Comparison of ENCODE assay signal across 13 cellular contexts in the genomic region with DNA sequence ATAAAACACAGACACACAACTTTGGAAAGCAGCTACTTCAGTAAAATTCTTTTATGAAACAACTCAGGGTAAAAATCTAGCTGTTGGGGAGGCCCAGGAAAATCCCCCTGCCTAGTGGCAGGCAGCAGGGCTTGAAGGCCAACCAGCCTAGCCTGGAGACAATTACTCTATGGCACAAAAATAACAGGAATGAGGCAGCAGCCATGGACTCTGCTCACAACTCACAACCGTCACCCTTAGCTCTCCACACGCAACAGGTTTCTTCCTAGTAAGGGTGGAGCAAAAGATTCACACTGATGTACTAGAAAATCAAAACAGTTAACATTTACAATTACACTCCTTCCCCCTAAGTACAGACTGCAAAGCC. TPM values are rescaled to one million over a fixed set of nuclear protein-coding genes. Genes with fewer than 3 reads are reported as not detected.
DNase-seq lines count a peak whose midpoint lies in the region; ATAC-seq, FAIRE-seq and TF ChIP-seq lines count a peak whose summit lies in the region.
"Had no signal": no experiment of that assay in that cellular context is flagged by ENCODE, and none has a peak within 500 bp of the region (broad histone marks: within the 10 kb centered on the region; RNA-seq: fewer than 3 reads in every experiment).

No MANE protein-coding gene starts in this region.

- no peaks in the 10 kb centered on the region for H3K27me3 ChIP-seq in breast epithelium
- H3K27me3 ChIP-seq in testis: no peaks in the 10 kb centered on the region

- H3K9me3 Mint-ChIP-seq in activated CD8-positive, alpha-beta memory T cell treated with anti-CD3 and anti-CD28 coated beads, Interleukin-2, amount 10 ng/mL, durations not matched to agents 7 days and 5 days (ENCODE audit: low read depth): no peaks in the 10 kb centered on the region
- no peaks in the 10 kb centered on the region for H3K9me3 Mint-ChIP-seq in mesothelial cell of epicardium

- no peaks in the 10 kb centered on the region for H3K27me3 Mint-ChIP-seq in activated CD8-positive, alpha-beta memory T cell treated with anti-CD3 and anti-CD28 coated beads, Interleukin-2, amount 10 ng/mL, durations not matched to agents 7 days and 5 days
- peaks cover 2% of the 10 kb centered on the region for H3K27me3 Mint-ChIP-seq in mesothelial cell of epicardium (ENCODE audit: low read depth)

- TF ChIP-seq CTCF in breast epithelium (IDR thresholded peaks at IDR 0.05) (no peak), mesothelial cell of epicardium (IDR thresholded peaks at IDR 0.05; ENCODE audit: unreplicated experiment) (no peak), testis (IDR thresholded peaks at IDR 0.05) (no peak)

- H3K4me3 ChIP-seq in breast epithelium (peak overlapping the region in 2 of 3 donors; percentile 36 to 53), testis (no peak overlapping the region)

- CTCF ChIA-PET in activated CD8-positive, alpha-beta memory T cell treated with anti-CD3 and anti-CD28 coated beads, Interleukin-2, amount 10 ng/mL, durations not matched to agents 7 days and 5 days (lab: Charles Lee): interaction anchor here (1.2 to 3.5 kb wide), 5 partner anchors 8 to 130 kb away, joined by 4 to 16 read pairs (median 6); no protein-coding TSS in a partner anchor

- peaks cover 15% of the 10 kb centered on the region for H3K36me3 Mint-ChIP-seq in activated CD8-positive, alpha-beta memory T cell treated with anti-CD3 and anti-CD28 coated beads, Interleukin-2, amount 10 ng/mL, durations not matched to agents 7 days and 5 days
- H3K36me3 Mint-ChIP-seq in mesothelial cell of epicardium: peaks cover 12% of the 10 kb centered on the region

- TF ChIP-seq POLR2A in breast epithelium (IDR thresholded peaks at IDR 0.05): no peak
- TF ChIP-seq POLR2A in testis (IDR thresholded peaks at IDR 0.05): no peak
- no peak for TF ChIP-seq POLR2A in GM12892 (IDR thresholded peaks at IDR 0.05; ENCODE audit: low read depth, low read length)

- H3K4me3 Mint-ChIP-seq in activated CD8-positive, alpha-beta memory T cell treated with anti-CD3 and anti-CD28 coated beads, Interleukin-2, amount 10 ng/mL, durations not matched to agents 7 days and 5 days: no peak overlapping the region
- H3K4me3 Mint-ChIP-seq in mesothelial cell of epicardium: no peak overlapping the region

- intact Hi-C loops in breast epithelium (cut with DNase I; ENCODE audit: low total_unique reads): no loop called here
- intact Hi-C loops in testis (cut with DNase I; ENCODE audit: low total_unique reads): loop anchor here (5.0 kb wide), 1 partner anchor 94 kb away; a partner anchor contains a TSS

- H3K27ac ChIP-seq in breast epithelium (peak overlapping the region; percentile 86 to 87), testis (peak overlapping the region; percentile 53 to 89)
- H3K27ac ChIP-seq: KMS-11 had no signal

- no peak for ATAC-seq in activated CD8-positive, alpha-beta memory T cell treated with anti-CD3 and anti-CD28 coated beads, Interleukin-2, amount 10 ng/mL, durations not matched to agents 7 days and 5 days
- no peak for ATAC-seq in HG03521 (IDR thresholded peaks at IDR 0.05; ENCODE audit: unreplicated experiment)

- H3K4me1 ChIP-seq in breast epithelium (peaks cover 6 to 10% of the 10 kb centered on the region in 2 donors), testis (peaks cover 25% of the 10 kb centered on the region)

- peaks cover 53% of the 10 kb centered on the region for H3K4me1 Mint-ChIP-seq in activated CD8-positive, alpha-beta memory T cell treated with anti-CD3 and anti-CD28 coated beads, Interleukin-2, amount 10 ng/mL, durations not matched to agents 7 days and 5 days
- H3K4me1 Mint-ChIP-seq in mesothelial cell of epicardium: peaks cover 13% of the 10 kb centered on the region

- H3K27ac Mint-ChIP-seq in activated CD8-positive, alpha-beta memory T cell treated with anti-CD3 and anti-CD28 coated beads, Interleukin-2, amount 10 ng/mL, durations not matched to agents 7 days and 5 days: peak overlapping the region; percentile 27
- H3K27ac Mint-ChIP-seq in mesothelial cell of epicardium: peak overlapping the region; percentile 5

- 50 to 68% methylated on average over 2 of the region's 2 CpGs for WGBS in testis, 2 donors

- no peak for FAIRE-seq in GM12892 (lab: Jason Lieb, UNC)
- FAIRE-seq: urothelium cell line had no signal

- no peaks in the 10 kb centered on the region for H3K9me3 ChIP-seq in breast epithelium
- no peaks in the 10 kb centered on the region for H3K9me3 ChIP-seq in testis

- DNase-seq in activated CD8-positive, alpha-beta memory T cell treated with anti-CD3 and anti-CD28 coated beads, Interleukin-2, amount 10 ng/mL, durations not matched to agents 7 days and 5 days: no peak
- DNase-seq in activated CD8-positive, alpha-beta memory T cell treated with anti-CD3 and anti-CD28 coated beads, Interleukin-2, amount 50 U/mL, for 4 hours: no peak
- DNase-seq in breast epithelium (ENCODE audit: low spot score in 2 of 2): no peak
- no peak for DNase-seq in mesothelial cell of epicardium (ENCODE audit: low spot score in 2 of 2, unreplicated experiment in 2 of 2)
- DNase-seq in testis: no peak
- no peak for DNase-seq in COR-L47 (lab: John Stamatoyannopoulos, UW)
- no peak for DNase-seq in GM12892 (ENCODE audit: insufficient read length)
- DNase-seq: activated T-cell treated with anti-CD3 and anti-CD28 coated beads, Interleukin-2, amount 50 U/mL, for 1 hour; effector CD4-positive, alpha-beta T cell; kidney glomerular epithelial cell had no signal

- no peaks in the 10 kb centered on the region for H3K36me3 ChIP-seq in breast epithelium
- H3K36me3 ChIP-seq in testis (ENCODE audit: low read depth, missing control alignments): no peaks in the 10 kb centered on the region

RNA-seq across cellular contexts. Expression of a gene that starts 0.5 kb away (rescaled TPM):
- under 1 TPM; 0.56 to 0.85 TPM for total RNA-seq in activated CD8-positive, alpha-beta memory T cell treated with anti-CD3 and anti-CD28 coated beads, Interleukin-2, amount 10 ng/mL, durations not matched to agents 7 days and 5 days
- 1 to 10 TPM in 2 of 3 donors, under 1 TPM in 1; 0.64 to 3.5 (median 2.0) TPM for total RNA-seq in breast epithelium
- 0.20 to 0.63 TPM (median 0.55 TPM) in 3 replicates for total RNA-seq in mesothelial cell of epicardium
- total RNA-seq in testis: 10 to 100 TPM; 11.6 to 14.3 TPM
- polyA plus RNA-seq in testis (ENCODE audit: insufficient read depth, low read depth, low replicate concordance): 3.2 TPM
- 0.40 TPM for polyA plus RNA-seq in GM12892 (2012; ENCODE audit: missing spikeins)

Comparison
In these comparisons a context has a peak if more than half of its experiments do, and no peak if none do; other contexts are left out.
1. H3K4me3 ChIP-seq: peak in breast epithelium (2 of 3); none in testis (0 of 2).